Comparison of ENCODE assay signal across 22 cellular contexts in genomic region chr1:182278144-182279054, GRCh38.
DNase-seq lines count a peak whose midpoint lies in the region; ATAC-seq and TF ChIP-seq lines count a peak whose summit lies in the region.
"Had no signal": no experiment of that assay in that cellular context is flagged by ENCODE, and none has a peak within 500 bp of the region (broad histone marks: within the 10 kb centered on the region; RNA-seq: fewer than 3 reads in every experiment).

No MANE protein-coding gene starts in this region.

- H3K79me1 ChIP-seq in trophoblast cell (ENCODE audit: low read length) = no peaks in the 10 kb centered on the region

- H3K27me3 ChIP-seq in adipocyte (replicated peaks; ENCODE audit: control insufficient read depth, insufficient read depth, low read length) (no peaks in the 10 kb centered on the region), left lung (no peaks in the 10 kb centered on the region), tibial nerve (no peaks in the 10 kb centered on the region), adrenal gland (no peaks in the 10 kb centered on the region), Karpas-422 (ENCODE audit: low read length) (no peaks in the 10 kb centered on the region), trophoblast cell (ENCODE audit: insufficient read depth, low read length) (no peaks in the 10 kb centered on the region)
- H3K27me3 ChIP-seq: colonic mucosa had no signal

- H3K9me2 ChIP-seq in Karpas-422 (replicated peaks; ENCODE audit: insufficient read depth, low read length) = no peaks in the 10 kb centered on the region

- no peak for TF ChIP-seq CTCF in left lung (IDR thresholded peaks at IDR 0.05)
- no peak for TF ChIP-seq CTCF in tibial nerve (IDR thresholded peaks at IDR 0.05)
- TF ChIP-seq CTCF in adrenal gland (IDR thresholded peaks at IDR 0.05) = no peak

- no peak overlapping the region for H3K23ac ChIP-seq in trophoblast cell (ENCODE audit: low read length)

- no peak overlapping the region for H2AK5ac ChIP-seq in trophoblast cell (ENCODE audit: low read length)

- no peaks in the 10 kb centered on the region for H3K9me3 ChIP-seq in adipocyte (ENCODE audit: control insufficient read depth, low read length)
- H3K9me3 ChIP-seq in left lung = no peaks in the 10 kb centered on the region
- no peaks in the 10 kb centered on the region for H3K9me3 ChIP-seq in tibial nerve
- no peaks in the 10 kb centered on the region for H3K9me3 ChIP-seq in adrenal gland (replicated peaks in 1 of 3)
- no peaks in the 10 kb centered on the region for H3K9me3 ChIP-seq in Karpas-422 (ENCODE audit: low read length)
- no peaks in the 10 kb centered on the region for H3K9me3 ChIP-seq in trophoblast cell (ENCODE audit: insufficient read depth, low read depth, low read length)
- H3K9me3 ChIP-seq: colonic mucosa had no signal

- H3K36me3 ChIP-seq in adipocyte (ENCODE audit: control insufficient read depth, insufficient read depth, low read length, severe bottlenecking) (no peaks in the 10 kb centered on the region), left lung (no peaks in the 10 kb centered on the region), tibial nerve (no peaks in the 10 kb centered on the region), adrenal gland (replicated peaks in 1 of 2) (no peaks in the 10 kb centered on the region), Karpas-422 (ENCODE audit: insufficient read depth, low read length) (no peaks in the 10 kb centered on the region), trophoblast cell (ENCODE audit: control insufficient read depth in 1 of 2, insufficient read depth in 2 of 2, low read length in 2 of 2) (no peaks in the 10 kb centered on the region)
- H3K36me3 ChIP-seq: colonic mucosa had no signal

- H3K4me1 ChIP-seq in adipocyte (ENCODE audit: control insufficient read depth, insufficient read depth, low read length) = peaks cover 2% of the 10 kb centered on the region
- H3K4me1 ChIP-seq in left lung = peaks cover 0 to 17% of the 10 kb centered on the region in 2 donors
- peaks cover 0 to 38% (median 27%) of the 10 kb centered on the region in 4 donors for H3K4me1 ChIP-seq in tibial nerve
- H3K4me1 ChIP-seq in adrenal gland (replicated peaks in 1 of 2) = no peaks in the 10 kb centered on the region
- no peaks in the 10 kb centered on the region for H3K4me1 ChIP-seq in Karpas-422 (ENCODE audit: low read length)
- H3K4me1 ChIP-seq in trophoblast cell (ENCODE audit: control insufficient read depth in 1 of 2, insufficient read depth in 2 of 2, low read length in 2 of 2) = no peaks in the 10 kb centered on the region
- H3K4me1 ChIP-seq: colonic mucosa had no signal

- H3K14ac ChIP-seq in trophoblast cell (ENCODE audit: low read length) = no peak overlapping the region

- H2AFZ ChIP-seq in Karpas-422 (ENCODE audit: low read length) (no peak overlapping the region), trophoblast cell (ENCODE audit: insufficient read depth, low read length, poor library complexity) (no peak overlapping the region)
- H2AFZ ChIP-seq: GM23248 had no signal

- H3K79me2 ChIP-seq in Karpas-422 (ENCODE audit: low read length) (no peaks in the 10 kb centered on the region), trophoblast cell (ENCODE audit: control insufficient read depth, insufficient read depth, low read length, poor library complexity) (no peaks in the 10 kb centered on the region)

- H3K4ac ChIP-seq in trophoblast cell (ENCODE audit: low read depth, low read length) = no peak overlapping the region

- no peaks in the 10 kb centered on the region for H4K20me1 ChIP-seq in Karpas-422 (ENCODE audit: insufficient read depth, low read depth, low read length)

- TF ChIP-seq EP300 in tibial nerve (IDR thresholded peaks at IDR 0.05) = no peak

- no peak for TF ChIP-seq POLR2A in tibial nerve (IDR thresholded peaks at IDR 0.05)
- no peak for TF ChIP-seq POLR2A in adrenal gland (IDR thresholded peaks at IDR 0.05)

- DNase-seq in GM04503 (ENCODE audit: low read depth) = peak; percentile 17
- peak; percentile 41 for DNase-seq in adipocyte (ENCODE audit: low read depth)
- DNase-seq in left lung = no peak
- DNase-seq in tibial nerve (ENCODE audit: low spot score in 2 of 2) = no peak
- no peak for DNase-seq in adrenal gland
- no peak for DNase-seq in Karpas-422
- no peak for DNase-seq in trophoblast cell
- DNase-seq: activated CD8-positive, alpha-beta T cell treated with anti-CD3 and anti-CD28 coated beads for 36 hours; activated effector memory CD4-positive, alpha-beta T cell treated with anti-CD3 and anti-CD28 coated beads, Interleukin-2, amount 50 U/mL, for 16 hours; activated naive CD8-positive, alpha-beta T cell treated with anti-CD3 and anti-CD28 coated beads, Interleukin-2, amount 50 U/mL, for 24 hours; activated T-cell treated with anti-CD3 and anti-CD28 coated beads for 4 hours; colonic mucosa; DMS79 treated with DMSO at 0.1 percent for 48 hours; endodermal cell; GM23248; Kasumi-1; left ventricle myocardium superior; NCI-H1105; NCI-H446 treated with DMSO at 0.1 percent for 48 hours; T-helper 9 cell had no signal

- H3K9ac ChIP-seq in adipocyte (ENCODE audit: low read length) (no peak overlapping the region), Karpas-422 (ENCODE audit: low read length) (no peak overlapping the region), trophoblast cell (ENCODE audit: low read length) (no peak overlapping the region)
- H3K9ac ChIP-seq: GM23248 had no signal

- H2BK120ac ChIP-seq in trophoblast cell (ENCODE audit: insufficient read depth, low read length, poor library complexity) = no peak overlapping the region

- 59 to 61% methylated on average over 7 of the region's 7 CpGs for WGBS in tibial nerve, 2 donors
- 77 to 87% (median 79%) methylated on average over 7 of the region's 7 CpGs for WGBS in adrenal gland, 4 donors
- WGBS in trophoblast cell (ENCODE audit: extremely low coverage, insufficient coverage, insufficient read length) = no CpG with 5 or more reads among the region's 7 CpGs

- H3K27ac ChIP-seq in left lung (peak overlapping the region in 1 of 2 donors; percentile 16), tibial nerve (peak overlapping the region; percentile 57 to 93 (median 88)), adrenal gland (peak overlapping the region in 2 of 5 donors; percentile 35 to 40), Karpas-422 (ENCODE audit: low read length) (no peak overlapping the region), trophoblast cell (ENCODE audit: low read depth, low read length) (no peak overlapping the region)
- H3K27ac ChIP-seq: colonic mucosa, GM23248 had no signal

- H4K8ac ChIP-seq in trophoblast cell (ENCODE audit: low read depth, low read length) = no peak overlapping the region

- no peak overlapping the region for H2BK12ac ChIP-seq in trophoblast cell (ENCODE audit: low read length)

- no peak overlapping the region for H4K91ac ChIP-seq in trophoblast cell (ENCODE audit: low read depth, low read length)

- intact Hi-C loops in left lung (cut with DNase I) = no loop called here
- intact Hi-C loops in adrenal gland (cut with DNase I) = no loop called here

- H3K4me2 ChIP-seq in Karpas-422 (ENCODE audit: low read depth, low read length, poor library complexity, severe bottlenecking) (no peak overlapping the region), trophoblast cell (ENCODE audit: low read length) (no peak overlapping the region)

- ATAC-seq in left lung (peak; percentile 41), HG02759 (IDR thresholded peaks at IDR 0.05; ENCODE audit: unreplicated experiment) (no peak)
- ATAC-seq: activated CD4-positive, CD25-positive, alpha-beta regulatory T cell treated with anti-CD3 and anti-CD28 coated beads, Interleukin-2, amount 50 U/mL, for 24 hours; activated CD8-positive, alpha-beta T cell treated with anti-CD3 and anti-CD28 coated beads for 36 hours; activated naive CD8-positive, alpha-beta T cell treated with anti-CD3 and anti-CD28 coated beads, Interleukin-2, amount 50 U/mL, for 24 hours; left ventricle myocardium superior had no signal

- no peak overlapping the region for H2BK5ac ChIP-seq in trophoblast cell (ENCODE audit: low read depth, low read length, poor library complexity)

- no peak overlapping the region for H4K12ac ChIP-seq in trophoblast cell (ENCODE audit: low read depth, low read length)

- H3K4me3 ChIP-seq in adipocyte (ENCODE audit: low read length) = no peak overlapping the region
- no peak overlapping the region for H3K4me3 ChIP-seq in left lung
- no peak overlapping the region for H3K4me3 ChIP-seq in tibial nerve
- H3K4me3 ChIP-seq in adrenal gland = no peak overlapping the region
- H3K4me3 ChIP-seq in Karpas-422 (ENCODE audit: low read length) = no peak overlapping the region
- no peak overlapping the region for H3K4me3 ChIP-seq in trophoblast cell (ENCODE audit: low read depth, low read length)
- H3K4me3 ChIP-seq: colonic mucosa, GM23248 had no signal

- H3K18ac ChIP-seq in trophoblast cell (ENCODE audit: low read length) = no peak overlapping the region

Comparison
In these comparisons a context has a peak if more than half of its experiments do, and no peak if none do; other contexts are left out.
1. DNase-seq: peak in GM04503 (single experiment) and adipocyte (single experiment); none in left lung (0 of 2), tibial nerve (0 of 2), adrenal gland (0 of 7), Karpas-422 (single experiment) and trophoblast cell (0 of 2).
2. H3K27ac ChIP-seq: peak in tibial nerve (4 of 4); none in Karpas-422 (single experiment) and trophoblast cell (single experiment).